ENCODE assay signal across 23 cellular contexts in genomic region chr21:30189763-30190162, GRCh38. TPM values are rescaled to one million over a fixed set of nuclear protein-coding genes. Genes with fewer than 3 reads are reported as not detected.
"Had no signal": no experiment of that assay in that cellular context is flagged by ENCODE, and none has a peak within 500 bp of the region (broad histone marks: within the 10 kb centered on the region; RNA-seq: fewer than 3 reads in every experiment).

No MANE protein-coding gene starts in this region.

- H3K36me3 ChIP-seq: left ventricle myocardium inferior, lower lobe of right lung, neural progenitor cell, ovary, suprapubic skin, thyroid gland had no signal

- DNase-seq: effector CD4-positive, alpha-beta T cell; foreskin melanocyte; head of caudate nucleus; kidney; left cardiac atrium; left ventricle myocardium inferior; lower lobe of right lung; nucleus accumbens; ovary; right cardiac atrium; small intestine; stimulated activated CD4-positive, alpha-beta T cell treated with anti-CD3 and anti-CD28 coated beads, Interleukin-12 subunit alpha, Interleukin-12 subunit beta, amount 100 ng/mL, for 4 hours; stimulated activated naive CD4-positive, alpha-beta T cell treated with Interleukin-2 at 50 U/mL for 16 hours; thyroid gland had no signal

- H3K9me3 ChIP-seq: left ventricle myocardium inferior, lower lobe of right lung, ovary, suprapubic skin, thyroid gland had no signal

- H3K4me3 Mint-ChIP-seq: memory B cell; mesothelial cell of epicardium; natural killer cell treated with Interleukin-12 subunit alpha and Interleukin-12 subunit beta and Interleukin-15 and Interleukin-18, amount 100 ng/mL, for 72 hours; neural progenitor cell; type B pancreatic cell had no signal

- H3K4me1 Mint-ChIP-seq: memory B cell, neural progenitor cell had no signal

- H3K4me1 ChIP-seq: left ventricle myocardium inferior, lower lobe of right lung, neural progenitor cell, suprapubic skin had no signal

- H3K27ac Mint-ChIP-seq: memory B cell; mesothelial cell of epicardium; natural killer cell treated with Interleukin-12 subunit alpha and Interleukin-12 subunit beta and Interleukin-15 and Interleukin-18, amount 100 ng/mL, for 72 hours; neural progenitor cell; progenitor cell of endocrine pancreas; type B pancreatic cell had no signal

- H3K27me3 ChIP-seq: hepatocyte, neural progenitor cell, ovary, suprapubic skin, thyroid gland had no signal

- H3K36me3 Mint-ChIP-seq: memory B cell; mesothelial cell of epicardium; natural killer cell treated with Interleukin-12 subunit alpha and Interleukin-12 subunit beta and Interleukin-15 and Interleukin-18, amount 100 ng/mL, for 72 hours; neural progenitor cell; type B pancreatic cell had no signal

- H3K9me3 Mint-ChIP-seq: mesothelial cell of epicardium, neural progenitor cell, type B pancreatic cell had no signal

- H3K27ac ChIP-seq: hepatocyte, left ventricle myocardium inferior, lower lobe of right lung, neural progenitor cell, ovary, suprapubic skin, thyroid gland had no signal

- H3K4me3 ChIP-seq: hepatocyte, left ventricle myocardium inferior, lower lobe of right lung, neural progenitor cell, ovary, suprapubic skin, thyroid gland had no signal

- H3K27me3 Mint-ChIP-seq: memory B cell; natural killer cell treated with Interleukin-12 subunit alpha and Interleukin-12 subunit beta and Interleukin-15 and Interleukin-18, amount 100 ng/mL, for 72 hours; progenitor cell of endocrine pancreas; type B pancreatic cell had no signal

RNA-seq across cellular contexts. Expression of gene CLDN17, which starts 23.2 kb away (rescaled TPM):
- total RNA-seq: dermis microvascular lymphatic vessel endothelial cell; hepatocyte; kidney; left cardiac atrium; left ventricle myocardium inferior; lower lobe of right lung; mesothelial cell of epicardium; natural killer cell treated with Interleukin-12 subunit alpha and Interleukin-12 subunit beta and Interleukin-15 and Interleukin-18, amount 100 ng/mL, for 72 hours; ovary; progenitor cell of endocrine pancreas; right cardiac atrium; suprapubic skin; thyroid gland had no signal
- polyA plus RNA-seq: hepatocyte, ovary, right cardiac atrium, small intestine had no signal

RNA-seq across cellular contexts. Expression of gene CLDN8, which starts 26.1 kb away (rescaled TPM):
- total RNA-seq: dermis microvascular lymphatic vessel endothelial cell; left cardiac atrium; left ventricle myocardium inferior; natural killer cell treated with Interleukin-12 subunit alpha and Interleukin-12 subunit beta and Interleukin-15 and Interleukin-18, amount 100 ng/mL, for 72 hours; progenitor cell of endocrine pancreas; right cardiac atrium had no signal
- polyA plus RNA-seq: ovary, right cardiac atrium, small intestine had no signal
